Comparison of ENCODE assay signal across 12 cellular contexts in the genomic region with DNA sequence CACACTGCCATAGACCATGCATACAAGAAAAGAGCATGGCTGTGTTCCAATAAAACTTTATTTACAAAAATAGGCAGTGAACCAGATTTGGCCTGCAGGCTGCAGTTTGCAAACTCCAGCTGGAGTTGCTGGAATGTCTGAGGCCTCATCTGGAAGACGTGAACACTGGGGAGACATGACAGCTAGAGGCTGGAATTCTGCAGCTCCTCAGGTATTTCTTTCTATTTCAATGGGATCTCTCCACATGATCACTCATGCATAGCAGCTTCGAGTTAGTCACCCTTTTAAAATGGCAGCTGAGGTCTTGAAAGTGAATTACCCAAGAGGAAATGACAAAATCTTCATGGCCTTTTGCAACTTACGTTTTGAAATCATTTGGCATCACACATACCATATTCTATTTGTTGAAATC. TPM values are rescaled to one million over a fixed set of nuclear protein-coding genes. Genes with fewer than 3 reads are reported as not detected.
DNase-seq lines count a peak whose midpoint lies in the region; TF ChIP-seq lines count a peak whose summit lies in the region.
"Had no signal": no experiment of that assay in that cellular context is flagged by ENCODE, and none has a peak within 500 bp of the region (broad histone marks: within the 10 kb centered on the region; RNA-seq: fewer than 3 reads in every experiment).

No MANE protein-coding gene starts in this region.

- in situ Hi-C loops in mammary epithelial cell (cut with MboI; ENCODE audit: low sequenced_read_pairs in 2 of 2): no loop called here

- H3K4me3 Mint-ChIP-seq in immature natural killer cell: no peak overlapping the region

- TF ChIP-seq EP300 in tibial nerve (IDR thresholded peaks at IDR 0.05): no peak

- H3K79me2 ChIP-seq in mammary epithelial cell (ENCODE audit: insufficient read depth, low read length): no peaks in the 10 kb centered on the region

- H4K8ac ChIP-seq in neuronal stem cell (ENCODE audit: low read depth, low read length): no peak overlapping the region

- peak overlapping the region; percentile 57 for H2AFZ ChIP-seq in mammary epithelial cell (ENCODE audit: low read depth, low read length)
- peak overlapping the region; percentile 53 for H2AFZ ChIP-seq in neuronal stem cell (ENCODE audit: low read length)

- H3K36me3 Mint-ChIP-seq in immature natural killer cell: no peaks in the 10 kb centered on the region

- H3K4me3 ChIP-seq in mammary epithelial cell (replicated peaks in 1 of 3; ENCODE audit: insufficient read depth in 1 of 3, low read depth in 2 of 3, low read length in 3 of 3) (no peak overlapping the region), neuronal stem cell (ENCODE audit: low read length in 2 of 2) (no peak overlapping the region), tibial nerve (no peak overlapping the region)

- H2BK5ac ChIP-seq in neuronal stem cell (ENCODE audit: low read length): no peak overlapping the region

- H3K79me1 ChIP-seq in neuronal stem cell (ENCODE audit: low read depth, low read length): no peaks in the 10 kb centered on the region

- 0% methylated on average over 3 of the region's 3 CpGs for WGBS in mammary epithelial cell (ENCODE audit: low coverage, missing lambda C conversion rate)
- no CpG with 5 or more reads among the region's 3 CpGs for WGBS in neuronal stem cell (ENCODE audit: extremely low coverage in 2 of 2, insufficient read length in 2 of 2, insufficient replicate concordance in 1 of 2), 2 donors
- 50 to 60% methylated on average over 3 of the region's 3 CpGs for WGBS in tibial nerve, 2 donors

- no peak overlapping the region for H3K23ac ChIP-seq in neuronal stem cell (ENCODE audit: low read depth, low read length, poor library complexity)

- H3K36me3 ChIP-seq in mammary epithelial cell (ENCODE audit: insufficient read depth, low read length): no peaks in the 10 kb centered on the region
- no peaks in the 10 kb centered on the region for H3K36me3 ChIP-seq in neuronal stem cell (replicated peaks in 1 of 2; ENCODE audit: control insufficient read depth in 2 of 2, insufficient read depth in 2 of 2, low read length in 2 of 2)
- no peaks in the 10 kb centered on the region for H3K36me3 ChIP-seq in tibial nerve

- no peaks in the 10 kb centered on the region for H3K9me3 ChIP-seq in mammary epithelial cell (replicated peaks; ENCODE audit: insufficient read depth, low read length)
- peaks cover 0 to 14% of the 10 kb centered on the region in 2 donors for H3K9me3 ChIP-seq in neuronal stem cell (replicated peaks in 1 of 2; ENCODE audit: control insufficient read depth in 2 of 2, insufficient read depth in 1 of 2, low read depth in 1 of 2, low read length in 2 of 2)
- no peaks in the 10 kb centered on the region for H3K9me3 ChIP-seq in tibial nerve

- TF ChIP-seq CTCF in mammary epithelial cell (conservative IDR thresholded peaks at IDR 0.05 in 1 of 2, IDR thresholded peaks at IDR 0.05 in 1 of 2; ENCODE audit: extremely low read depth in 1 of 2, insufficient read depth in 1 of 2, low read depth in 1 of 2, low read length in 2 of 2) (no peak), tibial nerve (IDR thresholded peaks at IDR 0.05) (no peak)

- peaks cover 0 to 2% (median 0%) of the 10 kb centered on the region in 6 donors for H3K9me3 Mint-ChIP-seq in immature natural killer cell

- H2BK12ac ChIP-seq in neuronal stem cell (ENCODE audit: low read length): no peak overlapping the region

- no peak overlapping the region for H3K14ac ChIP-seq in neuronal stem cell (ENCODE audit: low read length)

- peak; percentile 87 for DNase-seq in ELR (ENCODE audit: low read depth)
- peak; percentile 43 for DNase-seq in NCI-H69 (lab: John Stamatoyannopoulos, UW)
- peak; percentile 88 for DNase-seq in mammary epithelial cell
- no peak for DNase-seq in neuronal stem cell (ENCODE audit: low spot score)
- DNase-seq in COR-L47 (lab: John Stamatoyannopoulos, UW): no peak
- DNase-seq in immature natural killer cell: no peak
- no peak for DNase-seq in mucosa of gallbladder (ENCODE audit: low spot score)
- DNase-seq in tibial nerve (ENCODE audit: low spot score in 2 of 2): no peak
- DNase-seq: activated CD4-positive, CD25-positive, alpha-beta regulatory T cell treated with anti-CD3 and anti-CD28 coated beads, Interleukin-2, amount 50 U/mL, for 72 hours; left ventricle myocardium superior; NK-92 treated with Interleukin-12 subunit alpha and Interleukin-12 subunit beta, amount 100 ng/mL, for 24 hours; retina had no signal

- H2BK120ac ChIP-seq in neuronal stem cell (ENCODE audit: low read depth, low read length): no peak overlapping the region

- no peak overlapping the region for H3K9ac ChIP-seq in mammary epithelial cell (ENCODE audit: insufficient read depth, low read length)
- H3K9ac ChIP-seq in neuronal stem cell (ENCODE audit: low read depth, low read length, poor library complexity): no peak overlapping the region

- no peak overlapping the region for H2BK15ac ChIP-seq in neuronal stem cell (ENCODE audit: low read length)

- no TSS peak for BruUV-seq in mammary epithelial cell (replicated peaks; lab: Mats Ljungman, UMichigan)

- no peak overlapping the region for H3K27ac ChIP-seq in mammary epithelial cell (ENCODE audit: insufficient read depth, low read depth, low read length)
- H3K27ac ChIP-seq in neuronal stem cell (replicated peaks; ENCODE audit: low read length): no peak overlapping the region
- H3K27ac ChIP-seq in tibial nerve: no peak overlapping the region

- H2AK5ac ChIP-seq in neuronal stem cell (ENCODE audit: low read depth, low read length): no peak overlapping the region

- TF ChIP-seq POLR2A in tibial nerve (IDR thresholded peaks at IDR 0.05): no peak

- no peak overlapping the region for H3K27ac Mint-ChIP-seq in immature natural killer cell

- H3K4ac ChIP-seq in neuronal stem cell (ENCODE audit: low read length): no peak overlapping the region

- no peaks in the 10 kb centered on the region for H4K20me1 ChIP-seq in mammary epithelial cell (ENCODE audit: insufficient read depth, low read length)

- H3K27me3 ChIP-seq in mammary epithelial cell (ENCODE audit: insufficient read depth, low read length) (no peaks in the 10 kb centered on the region), neuronal stem cell (ENCODE audit: control insufficient read depth in 3 of 3, insufficient read depth in 3 of 3, low read depth in 1 of 3, low read length in 3 of 3) (no peaks in the 10 kb centered on the region), tibial nerve (no peaks in the 10 kb centered on the region)

- dilution Hi-C loops in mammary epithelial cell (cut with HindIII; ENCODE audit: low sequenced_read_pairs): no loop called here

- intact Hi-C loops in mammary epithelial cell (cut with micrococcal nuclease): loop anchor here (2.0 kb wide), 1 partner anchor 52 kb away; the partner anchor contains the start of gene BET1

- H3K4me1 ChIP-seq in mammary epithelial cell (ENCODE audit: insufficient read depth, low read length) (peaks cover 16% of the 10 kb centered on the region), neuronal stem cell (ENCODE audit: control insufficient read depth in 2 of 2, insufficient read depth in 1 of 2, low read depth in 1 of 2, low read length in 2 of 2) (peaks cover 0 to 15% of the 10 kb centered on the region in 2 donors), tibial nerve (peaks cover 0 to 4% (median 0%) of the 10 kb centered on the region in 4 donors)

- H3K4me1 Mint-ChIP-seq in immature natural killer cell: peaks cover 0 to 11% of the 10 kb centered on the region in 2 donors

- no peak overlapping the region for H3K18ac ChIP-seq in neuronal stem cell (ENCODE audit: low read length)

- CTCF ChIA-PET in mammary epithelial cell (lab: Charles Lee; ENCODE audit: low non-redundant PET): no interaction called here

- H3K27me3 Mint-ChIP-seq in immature natural killer cell (ENCODE audit: low read depth in 3 of 3): peaks cover 5 to 35% (median 11%) of the 10 kb centered on the region in 3 donors

- H3K4me2 ChIP-seq in mammary epithelial cell (ENCODE audit: insufficient read depth, low read depth, low read length) (no peak overlapping the region), neuronal stem cell (ENCODE audit: insufficient read depth, low read length, poor library complexity, severe bottlenecking) (no peak overlapping the region)

- H4K91ac ChIP-seq in neuronal stem cell (ENCODE audit: low read depth, low read length, poor library complexity): no peak overlapping the region

RNA-seq across cellular contexts. Expression of gene BET1, which starts 52.6 kb away (rescaled TPM):
- 10 to 100 TPM; 20.8 to 29.0 TPM for total RNA-seq in mammary epithelial cell
- 13.5 TPM for polyA plus RNA-seq in mammary epithelial cell
- 5.1 TPM for polyA minus RNA-seq in mammary epithelial cell
- 35.3 TPM for polyA plus RNA-seq in neuronal stem cell (2013, experiment 1 of 2)
- 36.0 TPM for polyA plus RNA-seq in neuronal stem cell (2013, experiment 2 of 2)
- 10 to 100 TPM; 11.2 to 16.8 (median 12.2) TPM for polyA plus RNA-seq in immature natural killer cell
- 24.7 TPM for total RNA-seq in mucosa of gallbladder
- total RNA-seq in tibial nerve: 10 to 100 TPM; 15.3 to 24.9 (median 20.0) TPM

Comparison
In these comparisons a context has a peak if more than half of its experiments do, and no peak if none do; other contexts are left out.
1. DNase-seq: peak in ELR (single experiment), NCI-H69 (single experiment) and mammary epithelial cell (single experiment); none in neuronal stem cell (single experiment), COR-L47 (single experiment), immature natural killer cell (0 of 3), mucosa of gallbladder (single experiment) and tibial nerve (0 of 2).